In the genomic region with DNA sequence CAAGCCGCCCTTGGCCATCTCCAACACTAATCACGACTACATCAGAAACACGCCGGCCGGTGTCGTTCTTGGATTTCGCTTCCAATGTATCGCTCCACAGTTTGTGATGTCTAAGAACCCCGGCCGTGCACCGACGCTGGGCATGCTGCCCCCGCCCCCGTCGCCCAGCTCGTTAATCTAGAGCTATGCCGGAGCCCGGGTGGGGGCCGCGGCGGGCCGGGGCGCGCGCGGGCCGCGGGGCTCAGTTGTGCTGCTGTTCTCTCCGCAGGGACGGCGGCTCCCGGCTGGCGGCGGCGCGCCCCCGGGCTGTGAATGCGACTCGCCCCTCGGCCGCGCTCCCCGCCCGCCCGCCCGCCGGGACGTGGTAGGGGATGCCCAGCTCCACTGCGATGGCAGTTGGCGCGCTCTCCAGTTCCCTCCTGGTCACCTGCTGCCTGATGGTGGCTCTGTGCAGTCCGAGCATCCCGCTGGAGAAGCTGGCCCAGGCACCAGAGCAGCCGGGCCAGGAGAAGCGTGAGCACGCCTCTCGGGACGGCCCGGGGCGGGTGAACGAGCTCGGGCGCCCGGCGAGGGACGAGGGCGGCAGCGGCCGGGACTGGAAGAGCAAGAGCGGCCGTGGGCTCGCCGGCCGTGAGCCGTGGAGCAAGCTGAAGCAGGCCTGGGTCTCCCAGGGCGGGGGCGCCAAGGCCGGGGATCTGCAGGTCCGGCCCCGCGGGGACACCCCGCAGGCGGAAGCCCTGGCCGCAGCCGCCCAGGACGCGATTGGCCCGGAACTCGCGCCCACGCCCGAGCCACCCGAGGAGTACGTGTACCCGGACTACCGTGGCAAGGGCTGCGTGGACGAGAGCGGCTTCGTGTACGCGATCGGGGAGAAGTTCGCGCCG, we compare ENCODE assay signal across 11 cellular contexts. TPM values are rescaled to one million over a fixed set of nuclear protein-coding genes. Genes with fewer than 3 reads are reported as not detected.
DNase-seq lines count a peak whose midpoint lies in the region; ATAC-seq, FAIRE-seq and TF ChIP-seq lines count a peak whose summit lies in the region.
"Had no signal": no experiment of that assay in that cellular context is flagged by ENCODE, and none has a peak within 500 bp of the region (broad histone marks: within the 10 kb centered on the region; RNA-seq: fewer than 3 reads in every experiment).

No MANE protein-coding gene starts in this region.

- TF ChIP-seq RAD21 in GM12878 (IDR thresholded peaks at IDR 0.05; ENCODE audit: insufficient read depth, low read depth, low read length): no peak

- H2AFZ ChIP-seq in GM12878 (ENCODE audit: control insufficient read depth, low read depth, low read length) (no peak overlapping the region; the same call in 1 of the 2 replicates), keratinocyte (ENCODE audit: control insufficient read depth, low read length) (no peak overlapping the region)

- no peak overlapping the region; the same call in 1 of the 2 replicates for H3K4me3 ChIP-seq in GM12878
- no peak overlapping the region for H3K4me3 ChIP-seq in keratinocyte (ENCODE audit: control insufficient read depth in 2 of 3, extremely low read depth in 1 of 3, insufficient read depth in 2 of 3, low read depth in 1 of 3, low read length in 3 of 3)
- H3K4me3 ChIP-seq in skeletal muscle tissue (ENCODE audit: low read length in 3 of 3): peak overlapping the region; percentile 36 to 62 (median 49)

- 17% methylated on average over 44 of the region's 106 CpGs for WGBS in GM12878 (ENCODE audit: insufficient coverage, insufficient replicate concordance, low lambda C conversion rate, missing lambda C conversion rate)

- ATAC-seq in GM12878 (no peak; the same call in 2 of the 3 replicates), HG02981 (IDR thresholded peaks at IDR 0.05; ENCODE audit: unreplicated experiment) (no peak)

- H3K9me3 ChIP-seq in GM12878 (replicated peaks; ENCODE audit: control insufficient read depth, insufficient read depth, low read length) (no peaks in the 10 kb centered on the region; the same call in 2 of the 3 replicates), keratinocyte (ENCODE audit: control insufficient read depth, low read depth, low read length) (no peaks in the 10 kb centered on the region), skeletal muscle tissue (ENCODE audit: control insufficient read depth in 3 of 3, low read length in 3 of 3) (no peaks in the 10 kb centered on the region)

- TF ChIP-seq POLR2A in GM12878 (IDR thresholded peaks at IDR 0.05; ENCODE audit: low read depth, low read length): no peak

- RAD21 ChIA-PET in GM12878 (lab: Charles Lee; ENCODE audit: unreplicated experiment): no interaction called here

- H3K4me1 Mint-ChIP-seq in CD14-positive monocyte: peaks cover 9% of the 10 kb centered on the region

- POLR2A ChIA-PET in GM12878 (lab: Charles Lee): no interaction called here

- H3K27me3 ChIP-seq in GM12878 (replicated peaks in 1 of 2; ENCODE audit: control insufficient read depth in 2 of 2, insufficient read depth in 2 of 2, low read length in 1 of 2) (peaks cover 13 to 33% of the 10 kb centered on the region in 2 experiments), keratinocyte (ENCODE audit: control insufficient read depth, extremely low read depth, insufficient read depth, low read length) (peaks cover 58% of the 10 kb centered on the region), skeletal muscle tissue (ENCODE audit: control insufficient read depth in 3 of 3, insufficient read depth in 3 of 3, low read length in 3 of 3) (peaks cover 40 to 54% (median 43%) of the 10 kb centered on the region in 3 donors)

- in situ Hi-C loops in GM13977 (cut with MboI; ENCODE audit: low pct_unique_long_range_greater_than_20kb, low sequenced_read_pairs, unreplicated experiment): no loop called here
- in situ Hi-C loops in GM12878 (cut with MboI): loop anchor here (25.0 kb wide), 1 partner anchor 288 kb away; no protein-coding TSS in a partner anchor

- H3K4me2 ChIP-seq in GM12878 (ENCODE audit: control insufficient read depth, insufficient read depth) (peak overlapping the region; percentile 31; the same call in 1 of the 2 replicates), keratinocyte (ENCODE audit: control insufficient read depth, extremely low read depth, insufficient read depth, low read depth, low read length) (peak overlapping the region; percentile 22)

- no TSS peak for BruUV-seq in GM12878 (replicated peaks; lab: Mats Ljungman, UMichigan)

- dilution Hi-C loops in keratinocyte (cut with MboI; ENCODE audit: extremely low pct_ligation_motif_present, low sequenced_read_pairs): no loop called here

- H3K9ac ChIP-seq in GM12878 (ENCODE audit: control insufficient read depth, insufficient read depth, low read length) (no peak overlapping the region), keratinocyte (ENCODE audit: control insufficient read depth, extremely low read depth, insufficient read depth, low read length) (no peak overlapping the region), skeletal muscle tissue (ENCODE audit: low read depth in 1 of 3, low read length in 3 of 3) (no peak overlapping the region)

- DNase-seq in GM13977 (ENCODE audit: low spot score): peak; percentile 35
- DNase-seq in GM12878 (ENCODE audit: low read depth, low spot score): no peak
- DNase-seq in keratinocyte (ENCODE audit: low read depth, low spot score): no peak
- no peak for DNase-seq in middle frontal gyrus (ENCODE audit: extremely low spot score, low spot score)
- DNase-seq in CD14-positive monocyte (ENCODE audit: low spot score): no peak
- DNase-seq in NCI-H2171 (lab: John Stamatoyannopoulos, UW): no peak
- DNase-seq: activated CD8-positive, alpha-beta memory T cell treated with anti-CD3 and anti-CD28 coated beads for 24 hours; effector CD4-positive, alpha-beta T cell; IMR-90 had no signal

- TF ChIP-seq EP300 in GM12878 (IDR thresholded peaks at IDR 0.05; ENCODE audit: borderline replicate concordance in 1 of 2, control insufficient read depth in 1 of 2, low read depth in 2 of 2, low read length in 2 of 2): no peak

- H3K27ac ChIP-seq in GM12878 (ENCODE audit: control insufficient read depth, insufficient read depth): no peak overlapping the region
- no peak overlapping the region for H3K27ac ChIP-seq in keratinocyte (ENCODE audit: control insufficient read depth, insufficient read depth, low read length)
- H3K27ac ChIP-seq in skeletal muscle tissue (ENCODE audit: low read depth, low read length): no peak overlapping the region

- H3K27me3 Mint-ChIP-seq in CD14-positive monocyte (ENCODE audit: low read depth in 3 of 3): peaks cover 59 to 90% (median 71%) of the 10 kb centered on the region in 3 donors

- no peak for FAIRE-seq in GM12878 (lab: Jason Lieb, UNC)
- FAIRE-seq in keratinocyte (lab: Jason Lieb, UNC): no peak

- H3K4me1 ChIP-seq in GM12878 (ENCODE audit: control insufficient read depth, insufficient read depth, low read length) (peaks cover 17% of the 10 kb centered on the region), keratinocyte (ENCODE audit: control insufficient read depth, extremely low read depth, insufficient read depth, low read length) (no peaks in the 10 kb centered on the region), skeletal muscle tissue (ENCODE audit: control insufficient read depth in 3 of 3, insufficient read depth in 3 of 3, low read length in 3 of 3) (peaks cover 8 to 17% (median 12%) of the 10 kb centered on the region in 3 donors)

- peaks cover 0 to 9% (median 2%) of the 10 kb centered on the region in 7 donors for H3K9me3 Mint-ChIP-seq in CD14-positive monocyte

- no peaks in the 10 kb centered on the region for H3K9me1 ChIP-seq in keratinocyte (ENCODE audit: control insufficient read depth, extremely low read depth, insufficient read depth, low read length)

- SMC1A ChIA-PET in GM12878 (lab: Charles Lee; ENCODE audit: uncharacterized antibody, unreplicated experiment): no interaction called here

- H3K36me3 ChIP-seq in GM12878 (ENCODE audit: control insufficient read depth in 2 of 2, insufficient read depth in 2 of 2, low read length in 1 of 2) (no peaks in the 10 kb centered on the region), keratinocyte (ENCODE audit: control insufficient read depth in 2 of 2, extremely low read depth in 1 of 2, insufficient read depth in 2 of 2, low read length in 2 of 2) (no peaks in the 10 kb centered on the region), skeletal muscle tissue (ENCODE audit: control insufficient read depth in 3 of 3, insufficient read depth in 3 of 3, low read length in 3 of 3) (no peaks in the 10 kb centered on the region)

- intact Hi-C loops in GM12878 (cut with micrococcal nuclease; ENCODE audit: unreplicated experiment): no loop called here
- intact Hi-C loops in CD14-positive monocyte (cut with micrococcal nuclease): no loop called here

- no peak overlapping the region for H3K27ac Mint-ChIP-seq in CD14-positive monocyte

- no peak for TF ChIP-seq CTCF in GM13977 (IDR thresholded peaks at IDR 0.05; ENCODE audit: extremely low read depth, insufficient read depth, missing control alignments)
- TF ChIP-seq CTCF in GM12878 (IDR thresholded peaks at IDR 0.05 in 2 of 3, conservative IDR thresholded peaks at IDR 0.05 in 1 of 3; ENCODE audit: control insufficient read depth in 2 of 3, extremely low read depth in 1 of 3, insufficient read depth in 1 of 3, low read depth in 3 of 3, low read length in 3 of 3): no peak
- TF ChIP-seq CTCF in keratinocyte (optimal IDR thresholded peaks at IDR 0.05 in 1 of 3, IDR thresholded peaks at IDR 0.05 in 1 of 3, conservative IDR thresholded peaks at IDR 0.05 in 1 of 3; ENCODE audit: extremely low read depth in 1 of 3, insufficient read depth in 2 of 3, low read length in 3 of 3): no peak
- TF ChIP-seq CTCF in CD14-positive monocyte (IDR thresholded peaks at IDR 0.05): no peak

- CTCF ChIA-PET in GM12878 (lab: Yijun Ruan, JAX): no interaction called here

- peak overlapping the region in 1 of 2 donors; percentile 84 for H3K4me3 Mint-ChIP-seq in CD14-positive monocyte

- H4K20me1 ChIP-seq in GM12878 (ENCODE audit: control insufficient read depth, insufficient read depth) (no peaks in the 10 kb centered on the region), keratinocyte (ENCODE audit: control insufficient read depth, extremely low read depth, insufficient read depth, low read length) (no peaks in the 10 kb centered on the region)

- H3K36me3 Mint-ChIP-seq in CD14-positive monocyte: peaks cover 0 to 4% of the 10 kb centered on the region in 2 donors

- H3K79me2 ChIP-seq in GM12878 (ENCODE audit: control insufficient read depth, insufficient read depth, low read length) (no peaks in the 10 kb centered on the region), keratinocyte (ENCODE audit: control insufficient read depth, insufficient read depth, low read length) (no peaks in the 10 kb centered on the region)

RNA-seq across cellular contexts. Expression of gene VWC2, which starts 1.9 kb away (rescaled TPM):
- not detected in 2 replicates for total RNA-seq in GM12878 (2013; cell fraction: nucleolus; rRNA removed)
- 0.06 TPM in 1 of 2 replicates, not detected in the other for total RNA-seq in GM12878 (2014; rRNA removed)
- total RNA-seq in GM12878 (2014; rRNA removed; fragmentation: Illumina TruSeq; extraction: Trizol): not detected in 2 replicates
- not detected in 2 replicates for total RNA-seq in GM12878 (2021)
- polyA plus RNA-seq in GM12878 (2011; ENCODE audit: low read depth): not detected
- under 0.01 and 0.01 TPM in 2 replicates for polyA plus RNA-seq in GM12878 (2011; rRNA removed)
- polyA plus RNA-seq in GM12878 (2011; cell fraction: cytosol; rRNA removed): under 0.01 TPM in 2 replicates
- polyA plus RNA-seq in GM12878 (2011; cell fraction: nucleus; rRNA removed): 0.01 TPM in 1 of 2 replicates, not detected in the other
- 0.01 TPM in 1 of 2 replicates, not detected in the other for polyA plus RNA-seq in GM12878 (2012)
- polyA plus RNA-seq in GM12878 (2014; fragmentation: Illumina TruSeq; extraction: Trizol): not detected in 2 replicates
- not detected for polyA plus RNA-seq in GM12878 (2014; fragmentation: Nextera tagmentation; extraction: Ambion mirVana)
- 0.03 TPM in 1 of 2 replicates, not detected in the other for polyA plus RNA-seq in GM12878 (2014; rRNA removed)
- not detected for polyA plus RNA-seq in GM12878 (2016; fragmentation: Nextera tagmentation; extraction: Ambion mirVana)
- polyA minus RNA-seq in GM12878 (2011; rRNA and poly(A)+ RNA removed): not detected in 2 replicates
- polyA minus RNA-seq in GM12878 (2011; cell fraction: cytosol; rRNA and poly(A)+ RNA removed): not detected in 2 replicates
- not detected in 2 replicates for polyA minus RNA-seq in GM12878 (2011; cell fraction: nucleus; rRNA and poly(A)+ RNA removed)
- polyA plus RNA-seq in keratinocyte: not detected in 3 replicates
- polyA plus RNA-seq in keratinocyte (2011; ENCODE audit: low read depth): not detected
- polyA plus RNA-seq in keratinocyte (2011; cell fraction: cytosol; rRNA removed): not detected in 2 replicates
- not detected in 2 replicates for polyA plus RNA-seq in keratinocyte (2011; cell fraction: nucleus; rRNA removed)
- not detected in 2 replicates for polyA plus RNA-seq in keratinocyte (2012; ENCODE audit: low replicate concordance)
- polyA minus RNA-seq in keratinocyte: not detected in 3 replicates
- not detected for polyA minus RNA-seq in keratinocyte (2011; cell fraction: cytosol; rRNA and poly(A)+ RNA removed)
- not detected in 2 replicates for polyA minus RNA-seq in keratinocyte (2011; cell fraction: nucleus; rRNA and poly(A)+ RNA removed)
- under 0.01 TPM for total RNA-seq in skeletal muscle tissue
- not detected for polyA plus RNA-seq in CD14-positive monocyte
- total RNA-seq: IMR-90 had no signal
- polyA plus RNA-seq: IMR-90 had no signal

Comparison
In these comparisons a context has a peak if more than half of its experiments do, and no peak if none do; other contexts are left out.
1. H3K4me3 ChIP-seq: peak in skeletal muscle tissue (3 of 3); none in GM12878 (single experiment) and keratinocyte (0 of 3).